In the genomic region with DNA sequence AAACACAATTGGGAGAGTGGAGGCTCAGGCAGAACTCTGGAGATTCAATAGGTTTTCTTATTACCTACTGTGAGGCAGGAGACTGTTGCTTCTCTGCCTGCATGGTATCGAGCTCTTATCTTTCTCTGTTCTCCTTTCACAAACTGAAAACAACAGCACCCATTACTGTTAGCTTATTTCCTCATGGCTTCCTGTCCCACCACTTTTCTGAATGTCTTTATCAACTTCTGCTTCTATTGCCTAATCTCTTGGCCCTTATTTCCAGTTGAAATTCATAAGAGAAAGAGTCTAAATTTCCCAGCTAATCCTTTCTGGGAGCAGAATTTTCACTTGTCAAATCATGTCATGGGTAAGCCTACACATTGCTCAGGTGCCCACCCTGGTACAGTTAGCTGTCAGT, we compare ENCODE assay signal across 1 cellular context.
TF ChIP-seq lines count a peak whose summit lies in the region.

No MANE protein-coding gene starts in this region.

TF ChIP-seq in HepG2, 621 proteins besides CTCF, POLR2A, EP300 and RAD21 (continued from another document):
- TF ChIP-seq, protein P1, sequence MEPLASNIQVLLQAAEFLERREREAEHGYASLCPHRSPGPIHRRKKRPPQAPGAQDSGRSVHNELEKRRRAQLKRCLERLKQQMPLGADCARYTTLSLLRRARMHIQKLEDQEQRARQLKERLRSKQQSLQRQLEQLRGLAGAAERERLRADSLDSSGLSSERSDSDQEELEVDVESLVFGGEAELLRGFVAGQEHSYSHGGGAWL (CRISPR knock-in tag; IDR thresholded peaks at IDR 0.05): no peak
- TF ChIP-seq FOXC1 (CRISPR knock-in tag; IDR thresholded peaks at IDR 0.05; ENCODE audit: borderline replicate concordance): no peak
- TF ChIP-seq, protein P2, sequence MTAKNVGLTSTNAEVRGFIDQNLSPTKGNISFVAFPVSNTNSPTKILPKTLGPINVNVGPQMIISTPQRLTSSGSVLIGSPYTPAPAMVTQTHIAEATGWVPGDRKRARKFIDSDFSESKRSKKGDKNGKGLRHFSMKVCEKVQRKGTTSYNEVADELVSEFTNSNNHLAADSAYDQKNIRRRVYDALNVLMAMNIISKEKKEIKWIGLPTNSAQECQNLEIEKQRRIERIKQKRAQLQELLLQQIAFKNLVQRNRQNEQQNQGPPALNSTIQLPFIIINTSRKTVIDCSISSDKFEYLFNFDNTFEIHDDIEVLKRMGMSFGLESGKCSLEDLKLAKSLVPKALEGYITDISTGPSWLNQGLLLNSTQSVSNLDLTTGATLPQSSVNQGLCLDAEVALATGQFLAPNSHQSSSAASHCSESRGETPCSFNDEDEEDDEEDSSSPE (CRISPR knock-in tag; IDR thresholded peaks at IDR 0.05): no peak
- no peak for TF ChIP-seq ETV5 (CRISPR knock-in tag; IDR thresholded peaks at IDR 0.05; ENCODE audit: borderline replicate concordance)
- no peak for TF ChIP-seq RARA (CRISPR knock-in tag; IDR thresholded peaks at IDR 0.05)
- TF ChIP-seq KLF13 (CRISPR knock-in tag; IDR thresholded peaks at IDR 0.05): no peak
- no peak for TF ChIP-seq HOXA7 (CRISPR knock-in tag; IDR thresholded peaks at IDR 0.05)
- TF ChIP-seq, protein P3, sequence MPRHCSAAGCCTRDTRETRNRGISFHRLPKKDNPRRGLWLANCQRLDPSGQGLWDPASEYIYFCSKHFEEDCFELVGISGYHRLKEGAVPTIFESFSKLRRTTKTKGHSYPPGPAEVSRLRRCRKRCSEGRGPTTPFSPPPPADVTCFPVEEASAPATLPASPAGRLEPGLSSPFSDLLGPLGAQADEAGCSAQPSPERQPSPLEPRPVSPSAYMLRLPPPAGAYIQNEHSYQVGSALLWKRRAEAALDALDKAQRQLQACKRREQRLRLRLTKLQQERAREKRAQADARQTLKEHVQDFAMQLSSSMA (CRISPR knock-in tag; IDR thresholded peaks at IDR 0.05): no peak
TF ChIP-seq in HepG2: peak in this region for 0.
